20 cellular contexts compared by ENCODE assay signal in genomic region chr1:104629589-104629988, GRCh38.
"Had no signal": no experiment of that assay in that cellular context is flagged by ENCODE, and none has a peak within 500 bp of the region (broad histone marks: within the 10 kb centered on the region; RNA-seq: fewer than 3 reads in every experiment).

No MANE protein-coding gene starts in this region.

- ATAC-seq: heart left ventricle; left colon; left ventricle myocardium superior; pancreas; right cardiac atrium; stimulated activated naive CD8-positive, alpha-beta T cell treated with anti-CD3 and anti-CD28 coated beads, Interleukin-15, amount 100 ng/mL, for 72 hours; upper lobe of right lung had no signal

- DNase-seq: effector CD8-positive, alpha-beta T cell; foreskin melanocyte; heart left ventricle; hippocampal formation; left colon; left ventricle myocardium superior; mesendoderm; naive B cell; occipital lobe; pancreas; right cardiac atrium; small intestine; stimulated activated CD4-positive, alpha-beta T cell treated with anti-CD3 and anti-CD28 coated beads, Interleukin-12 subunit alpha, Interleukin-12 subunit beta, amount 100 ng/mL, for 4 hours; stimulated activated CD4-positive, alpha-beta T cell treated with anti-CD3 and anti-CD28 coated beads, Interleukin-2, amount 100 ng/mL, for 48 hours; stimulated activated naive CD8-positive, alpha-beta T cell treated with anti-CD3 and anti-CD28 coated beads, Interleukin-15, amount 100 ng/mL, for 72 hours; testis; upper lobe of right lung had no signal

- H3K36me3 ChIP-seq: heart left ventricle, pancreas, tibial nerve, upper lobe of right lung, vagina had no signal

- H3K9me3 ChIP-seq: pancreas, testis, tibial nerve, upper lobe of right lung, vagina had no signal

- H3K27me3 ChIP-seq: heart left ventricle, pancreas, testis, tibial nerve, upper lobe of right lung, vagina had no signal

- H3K4me3 ChIP-seq: heart left ventricle, lung, pancreas, testis, tibial nerve, upper lobe of right lung, vagina had no signal

- H3K4me1 ChIP-seq: heart left ventricle, pancreas, testis, tibial nerve, upper lobe of right lung, vagina had no signal

- H3K27ac ChIP-seq: heart left ventricle, pancreas, testis, tibial nerve, upper lobe of right lung, vagina had no signal
